In genomic region chr6:75217203-75217602, GRCh38 we compare ENCODE assay signal across 1 cellular context.
TF ChIP-seq lines count a peak whose summit lies in the region.

No MANE protein-coding gene starts in this region.

TF ChIP-seq in K562, 482 proteins besides CTCF, POLR2A, EP300 and RAD21 (continued from another document):
- no peak for TF ChIP-seq JUND (IDR thresholded peaks at IDR 0.05; ENCODE audit: borderline replicate concordance, low read depth, low read length)
- peak; percentile 37; the same call in 1 of the 3 replicates for TF ChIP-seq JUND (tag; IDR thresholded peaks at IDR 0.05; ENCODE audit: borderline replicate concordance, low read depth, low read length)
- no peak for TF ChIP-seq YBX1 (IDR thresholded peaks at IDR 0.05)
